In the genomic region with DNA sequence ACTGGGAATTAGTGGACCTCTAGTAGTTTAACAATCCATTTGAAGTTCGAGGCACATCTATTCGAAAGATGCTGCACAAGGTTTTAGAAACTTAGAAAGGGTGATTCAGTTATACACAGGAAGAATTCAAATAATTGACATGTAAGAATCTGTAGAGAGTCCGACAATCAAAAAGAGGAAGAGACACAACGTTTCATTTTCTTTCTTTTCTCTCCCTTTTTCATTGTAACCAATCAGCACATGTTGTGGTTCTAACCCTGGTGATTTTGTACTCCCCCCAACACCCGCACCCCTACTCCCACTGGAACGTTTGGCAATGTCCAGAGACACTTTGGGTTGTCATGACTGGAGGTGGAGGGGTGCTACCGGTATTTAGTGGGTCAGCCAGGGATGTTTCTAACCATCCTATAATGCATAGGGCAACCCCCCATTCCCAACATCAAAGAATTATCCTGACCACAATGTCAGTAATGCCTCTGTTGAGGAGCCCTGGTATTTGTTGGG, we compare ENCODE assay signal across 9 cellular contexts. TPM values are rescaled to one million over a fixed set of nuclear protein-coding genes. Genes with fewer than 3 reads are reported as not detected.
DNase-seq lines count a peak whose midpoint lies in the region; ATAC-seq, FAIRE-seq and TF ChIP-seq lines count a peak whose summit lies in the region.
"Had no signal": no experiment of that assay in that cellular context is flagged by ENCODE, and none has a peak within 500 bp of the region (broad histone marks: within the 10 kb centered on the region; RNA-seq: fewer than 3 reads in every experiment).

No MANE protein-coding gene starts in this region.

- no peak overlapping the region for H3K9ac ChIP-seq in K562 (ENCODE audit: insufficient read depth in 1 of 2, low read depth in 2 of 2, low read length in 2 of 2)

- peaks cover 0 to 56% (median 17%) of the 10 kb centered on the region in 9 donors for H3K4me1 ChIP-seq in heart right ventricle
- peaks cover 2% of the 10 kb centered on the region for H3K4me1 ChIP-seq in right cardiac atrium (ENCODE audit: control insufficient read depth, insufficient read depth, low read length)
- peaks cover 3 to 15% of the 10 kb centered on the region in 2 experiments; a peak in 3 of 5 replicates for H3K4me1 ChIP-seq in K562 (replicated peaks in 1 of 2; ENCODE audit: control insufficient read depth in 2 of 2, insufficient read depth in 2 of 2, low read length in 2 of 2)
- H3K4me1 ChIP-seq in vagina: peaks cover 4% of the 10 kb centered on the region

- no peaks in the 10 kb centered on the region for H3K9me3 ChIP-seq in heart right ventricle
- H3K9me3 ChIP-seq in right cardiac atrium (ENCODE audit: control insufficient read depth, low read length): no peaks in the 10 kb centered on the region
- H3K9me3 ChIP-seq in K562 (replicated peaks; ENCODE audit: control insufficient read depth, insufficient read depth, low read depth, low read length): no peaks in the 10 kb centered on the region
- H3K9me3 ChIP-seq in vagina: no peaks in the 10 kb centered on the region

- no peak for FAIRE-seq in K562 (lab: Jason Lieb, UNC)
- FAIRE-seq: islet of Langerhans had no signal

- H3K27me3 ChIP-seq in heart right ventricle (peaks cover 0 to 34% (median 0%) of the 10 kb centered on the region in 7 donors), right cardiac atrium (ENCODE audit: control insufficient read depth, insufficient read depth) (no peaks in the 10 kb centered on the region), K562 (ENCODE audit: control insufficient read depth in 2 of 2, insufficient read depth in 2 of 2, low read length in 2 of 2) (no peaks in the 10 kb centered on the region), vagina (no peaks in the 10 kb centered on the region)

- H2AFZ ChIP-seq in K562 (ENCODE audit: low read depth, low read length): no peak overlapping the region; the same call in 1 of the 2 replicates

- H3K79me2 ChIP-seq in K562 (ENCODE audit: control insufficient read depth, insufficient read depth, low read length): no peaks in the 10 kb centered on the region

- no peaks in the 10 kb centered on the region for H4K20me1 ChIP-seq in K562 (replicated peaks; ENCODE audit: control insufficient read depth, insufficient read depth, low read length)

- no peaks in the 10 kb centered on the region for H3K36me3 ChIP-seq in heart right ventricle
- H3K36me3 ChIP-seq in K562 (ENCODE audit: control insufficient read depth, insufficient read depth, low read length): no peaks in the 10 kb centered on the region
- H3K36me3 ChIP-seq in vagina: no peaks in the 10 kb centered on the region

- CTCF ChIA-PET in K562 (lab: Yijun Ruan, JAX; ENCODE audit: low intra/inter-chr PET ratio): interaction anchor here (1.1 kb wide), 1 partner anchor 20 kb away, joined by 3 read pairs; no protein-coding TSS in a partner anchor

- 46 to 54% methylated on average over 7 of the region's 7 CpGs for WGBS in heart right ventricle, 2 donors
- 39% methylated on average over 7 of the region's 7 CpGs for WGBS in right cardiac atrium
- 23% methylated on average over 7 of the region's 7 CpGs for WGBS in K562 (ENCODE audit: insufficient coverage, low coverage, missing lambda C conversion rate)

- H3K4me3 ChIP-seq in heart right ventricle (peak overlapping the region in 6 of 10 donors; percentile 1 to 86 (median 72)), right cardiac atrium (ENCODE audit: low read length) (no peak overlapping the region), K562 (no peak overlapping the region), vagina (peak overlapping the region; percentile 68 to 76)

- H3K27ac ChIP-seq in heart right ventricle: peak overlapping the region in 5 of 10 donors; percentile 88 to 95 (median 91)
- no peak overlapping the region for H3K27ac ChIP-seq in right cardiac atrium (ENCODE audit: low read length)
- H3K27ac ChIP-seq in K562 (ENCODE audit: extremely low read depth, low read depth, low read length): no peak overlapping the region
- H3K27ac ChIP-seq in vagina: peak overlapping the region; percentile 47

- intact Hi-C loops in heart right ventricle (cut with DNase I): loop anchor here in 1 of 10 donors (10.0 kb wide), 1 partner anchor 115 kb away; no protein-coding TSS in a partner anchor
- intact Hi-C loops in right cardiac atrium (cut with DNase I): no loop called here
- intact Hi-C loops in K562 (cut with micrococcal nuclease): loop anchor here (2.0 kb wide), 1 partner anchor 45 kb away; no protein-coding TSS in a partner anchor
- intact Hi-C loops in vagina (cut with DNase I): no loop called here

- in situ Hi-C loops in K562 (cut with MboI): loop anchor here (10.0 kb wide), 1 partner anchor 205 kb away; no protein-coding TSS in a partner anchor

- H3K4me2 ChIP-seq in K562 (ENCODE audit: insufficient read depth, low read length): no peak overlapping the region

- no peaks in the 10 kb centered on the region for H3K9me1 ChIP-seq in K562 (ENCODE audit: control insufficient read depth, insufficient read depth, low read length)

- BruUV-seq in K562 (replicated peaks; lab: Mats Ljungman, UMichigan): no TSS peak

- no peak for DNase-seq in heart right ventricle
- no peak for DNase-seq in right cardiac atrium
- no peak for DNase-seq in K562 (ENCODE audit: extremely low read depth in 1 of 4, low spot score in 3 of 4)
- DNase-seq in midbrain (lab: John Stamatoyannopoulos, UW): peak; percentile 16
- no peak for DNase-seq in vagina (ENCODE audit: extremely low spot score in 2 of 2)
- DNase-seq in OCI-M2 (lab: John Stamatoyannopoulos, UW; ENCODE audit: unreplicated experiment): no peak

- POLR2A ChIA-PET in K562 (lab: Yijun Ruan, JAX): interaction anchor here (0.6 to 0.9 kb wide), 2 partner anchors 8 to 65 kb away, joined by 3 read pairs; a partner anchor contains a TSS

- TF ChIP-seq POLR2A in K562 (conservative IDR thresholded peaks at IDR 0.05): no peak
- no peak for TF ChIP-seq POLR2A in vagina (IDR thresholded peaks at IDR 0.05)

- TF ChIP-seq RAD21 in K562 (CRISPR knock-in tag; conservative IDR thresholded peaks at IDR 0.05 in 1 of 2, IDR thresholded peaks at IDR 0.05 in 1 of 2): no peak

- ATAC-seq in heart right ventricle (no peak), right cardiac atrium (no peak), K562 (no peak), GM19023 (IDR thresholded peaks at IDR 0.05; ENCODE audit: unreplicated experiment) (no peak), HG03135 (IDR thresholded peaks at IDR 0.05; ENCODE audit: unreplicated experiment) (no peak)

- no peak for TF ChIP-seq CTCF in heart right ventricle (IDR thresholded peaks at IDR 0.05)
- no peak for TF ChIP-seq CTCF in K562 (IDR thresholded peaks at IDR 0.05 in 2 of 3, conservative IDR thresholded peaks at IDR 0.05 in 1 of 3; ENCODE audit: insufficient read depth in 2 of 3, low read depth in 1 of 3, low read length in 3 of 3)
- no peak for TF ChIP-seq CTCF in vagina (IDR thresholded peaks at IDR 0.05)

- no peak for TF ChIP-seq EP300 in K562 (IDR thresholded peaks at IDR 0.05; ENCODE audit: low read length)

TF ChIP-seq in K562, 482 proteins besides CTCF, POLR2A, EP300 and RAD21:
- TF ChIP-seq, protein P1, sequence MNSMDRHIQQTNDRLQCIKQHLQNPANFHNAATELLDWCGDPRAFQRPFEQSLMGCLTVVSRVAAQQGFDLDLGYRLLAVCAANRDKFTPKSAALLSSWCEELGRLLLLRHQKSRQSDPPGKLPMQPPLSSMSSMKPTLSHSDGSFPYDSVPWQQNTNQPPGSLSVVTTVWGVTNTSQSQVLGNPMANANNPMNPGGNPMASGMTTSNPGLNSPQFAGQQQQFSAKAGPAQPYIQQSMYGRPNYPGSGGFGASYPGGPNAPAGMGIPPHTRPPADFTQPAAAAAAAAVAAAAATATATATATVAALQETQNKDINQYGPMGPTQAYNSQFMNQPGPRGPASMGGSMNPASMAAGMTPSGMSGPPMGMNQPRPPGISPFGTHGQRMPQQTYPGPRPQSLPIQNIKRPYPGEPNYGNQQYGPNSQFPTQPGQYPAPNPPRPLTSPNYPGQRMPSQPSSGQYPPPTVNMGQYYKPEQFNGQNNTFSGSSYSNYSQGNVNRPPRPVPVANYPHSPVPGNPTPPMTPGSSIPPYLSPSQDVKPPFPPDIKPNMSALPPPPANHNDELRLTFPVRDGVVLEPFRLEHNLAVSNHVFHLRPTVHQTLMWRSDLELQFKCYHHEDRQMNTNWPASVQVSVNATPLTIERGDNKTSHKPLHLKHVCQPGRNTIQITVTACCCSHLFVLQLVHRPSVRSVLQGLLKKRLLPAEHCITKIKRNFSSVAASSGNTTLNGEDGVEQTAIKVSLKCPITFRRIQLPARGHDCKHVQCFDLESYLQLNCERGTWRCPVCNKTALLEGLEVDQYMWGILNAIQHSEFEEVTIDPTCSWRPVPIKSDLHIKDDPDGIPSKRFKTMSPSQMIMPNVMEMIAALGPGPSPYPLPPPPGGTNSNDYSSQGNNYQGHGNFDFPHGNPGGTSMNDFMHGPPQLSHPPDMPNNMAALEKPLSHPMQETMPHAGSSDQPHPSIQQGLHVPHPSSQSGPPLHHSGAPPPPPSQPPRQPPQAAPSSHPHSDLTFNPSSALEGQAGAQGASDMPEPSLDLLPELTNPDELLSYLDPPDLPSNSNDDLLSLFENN (IDR thresholded peaks at IDR 0.05; ENCODE audit: low read depth in 2 of 2, low read length in 2 of 2): no peak
- peak; percentile 43; the same call in 1 of the 2 replicates for TF ChIP-seq SPI1 (IDR thresholded peaks at IDR 0.05; ENCODE audit: borderline replicate concordance, low read depth, low read length)
TF ChIP-seq in K562: peak in this region for 1.

RNA-seq across cellular contexts. Expression of a gene that starts 4.9 kb away (rescaled TPM):
- 10 to 100 TPM in 5 of 10 donors, 1 to 10 TPM in 5; 1.3 to 63.3 (median 9.0) TPM for total RNA-seq in heart right ventricle
- 1 to 10 TPM in 1 of 2 donors, under 1 TPM in 1; 0.51 to 1.7 TPM for polyA plus RNA-seq in heart right ventricle
- total RNA-seq in right cardiac atrium: 1 to 10 TPM; 1.8 to 4.6 (median 4.0) TPM
- 0.88 TPM for polyA plus RNA-seq in right cardiac atrium
- 0.09 TPM in 1 of 2 replicates, not detected in the other for total RNA-seq in K562 (2011; cell fraction: chromatin; rRNA removed; ENCODE audit: low replicate concordance)
- total RNA-seq in K562 (2011; cell fraction: nucleolus; rRNA removed): not detected in 2 replicates
- 0.99 TPM in 1 of 2 replicates, not detected in the other for total RNA-seq in K562 (2011; cell fraction: nucleoplasm; rRNA removed)
- 0.04 and 0.41 TPM in 2 replicates for total RNA-seq in K562 (2014; rRNA removed)
- total RNA-seq in K562 (2014; rRNA removed; fragmentation: Illumina TruSeq; extraction: Trizol): 0.11 TPM in 1 of 2 replicates, not detected in the other
- total RNA-seq in K562 (2015; rRNA removed; fragmentation: Illumina TruSeq; extraction: Trizol): 0.04 and 0.14 TPM in 2 replicates
- total RNA-seq in K562 (2021): 0.04 and 0.11 TPM in 2 replicates
- 0.03 and 0.14 TPM in 2 replicates for polyA plus RNA-seq in K562 (2011; rRNA removed)
- 0.01 TPM in 1 of 2 replicates, not detected in the other for polyA plus RNA-seq in K562 (2011; cell fraction: cytosol; rRNA removed)
- 0.20 and 0.36 TPM in 2 replicates for polyA plus RNA-seq in K562 (2011; cell fraction: nucleus; rRNA removed)
- 0.07 and 0.17 TPM in 2 replicates for polyA plus RNA-seq in K562 (2012)
- 0.04 TPM in 1 of 2 replicates, not detected in the other for polyA plus RNA-seq in K562 (2014; fragmentation: Illumina TruSeq; extraction: Trizol)
- polyA plus RNA-seq in K562 (2014; fragmentation: Nextera tagmentation; extraction: Ambion mirVana): not detected
- not detected in 2 replicates for polyA plus RNA-seq in K562 (2014; rRNA removed)
- 0.14 TPM in 1 of 2 replicates, not detected in the other for polyA minus RNA-seq in K562 (2011; rRNA and poly(A)+ RNA removed)
- not detected in 2 replicates for polyA minus RNA-seq in K562 (2011; cell fraction: cytosol; rRNA and poly(A)+ RNA removed)
- polyA minus RNA-seq in K562 (2011; cell fraction: nucleus; rRNA and poly(A)+ RNA removed): 0.13 and 0.22 TPM in 2 replicates
- total RNA-seq in vagina: 16.9 TPM

Comparison
In these comparisons a context has a peak if more than half of its experiments do, and no peak if none do; other contexts are left out.
1. H3K4me3 ChIP-seq: peak in heart right ventricle (6 of 10) and vagina (2 of 2); none in right cardiac atrium (single experiment) and K562 (single experiment).